Comparison of ENCODE assay signal across 10 cellular contexts in genomic region chr2:675460-675859, GRCh38. TPM values are rescaled to one million over a fixed set of nuclear protein-coding genes. Genes with fewer than 3 reads are reported as not detected.
A peak's percentile ranks its signal among the peaks of the same experiment; 100 is the strongest.
DNase-seq lines count a peak whose midpoint lies in the region; ATAC-seq, FAIRE-seq and TF ChIP-seq lines count a peak whose summit lies in the region.
"Had no signal": no experiment of that assay in that cellular context is flagged by ENCODE, and none has a peak within 500 bp of the region (broad histone marks: within the 10 kb centered on the region; RNA-seq: fewer than 3 reads in every experiment).

No MANE protein-coding gene starts in this region.

- no peak overlapping the region for H3K14ac ChIP-seq in neuronal stem cell (ENCODE audit: low read length)

- H3K18ac ChIP-seq in neuronal stem cell (ENCODE audit: low read length): no peak overlapping the region

- H4K8ac ChIP-seq in neuronal stem cell (ENCODE audit: low read depth, low read length): no peak overlapping the region

- H4K20me1 ChIP-seq in DND-41 (ENCODE audit: insufficient read depth, low read length) (peaks cover 49% of the 10 kb centered on the region), MM.1S (ENCODE audit: insufficient read depth, low read length) (no peaks in the 10 kb centered on the region)

- H3K4me3 ChIP-seq in DND-41 (ENCODE audit: low read depth in 1 of 2, low read length in 2 of 2) (peak overlapping the region in 1 of 2 experiments; percentile 78; a peak in 2 of 4 replicates), MM.1S (ENCODE audit: low read length) (peak overlapping the region; percentile 89; the same call in 1 of the 2 replicates), neuronal stem cell (ENCODE audit: low read length in 2 of 2) (peak overlapping the region; percentile 45 to 95)

- peaks cover 6% of the 10 kb centered on the region; the same call in 1 of the 2 replicates for H3F3A ChIP-seq in MM.1S (ENCODE audit: insufficient read depth, low read length)

- TF ChIP-seq CTCF in DND-41 (IDR thresholded peaks at IDR 0.05; ENCODE audit: borderline replicate concordance, extremely low read depth, low read length, poor library complexity, severe bottlenecking) (no peak), MM.1S (IDR thresholded peaks at IDR 0.05; ENCODE audit: low read length) (no peak)

- DNase-seq in DND-41: no peak
- no peak for DNase-seq in MM.1S
- peak; percentile 21 for DNase-seq in cerebellum (ENCODE audit: low spot score)
- no peak for DNase-seq in neuronal stem cell (ENCODE audit: low spot score)
- no peak for DNase-seq in frontal cortex (ENCODE audit: low spot score in 2 of 2)
- DNase-seq in NCI-H2227 (lab: John Stamatoyannopoulos, UW; ENCODE audit: unreplicated experiment): no peak
- no peak for DNase-seq in OCI-M2 (lab: John Stamatoyannopoulos, UW; ENCODE audit: unreplicated experiment)

- H3K4me1 ChIP-seq in DND-41 (ENCODE audit: insufficient read depth, low read length) (peaks cover 40% of the 10 kb centered on the region), MM.1S (ENCODE audit: low read length) (peaks cover 15% of the 10 kb centered on the region), neuronal stem cell (ENCODE audit: control insufficient read depth in 2 of 2, insufficient read depth in 1 of 2, low read depth in 1 of 2, low read length in 2 of 2) (peaks cover 7 to 14% of the 10 kb centered on the region in 2 donors)

- ATAC-seq in DND-41 (ENCODE audit: insufficient read depth, low read depth) (no peak), GM18873 (IDR thresholded peaks at IDR 0.05; ENCODE audit: low FRiP score, unreplicated experiment) (no peak)

- peak overlapping the region; percentile 91; the same call in 1 of the 2 replicates for H3K9ac ChIP-seq in DND-41 (ENCODE audit: low read depth, low read length)
- H3K9ac ChIP-seq in MM.1S (ENCODE audit: low read length): peak overlapping the region; percentile 58; the same call in 1 of the 2 replicates
- H3K9ac ChIP-seq in neuronal stem cell (ENCODE audit: low read depth, low read length, poor library complexity): peak overlapping the region; percentile 47

- H2BK12ac ChIP-seq in neuronal stem cell (ENCODE audit: low read length): no peak overlapping the region

- H3K9me3 ChIP-seq in DND-41 (ENCODE audit: insufficient read depth, low read length, severe bottlenecking): no peaks in the 10 kb centered on the region
- H3K9me3 ChIP-seq in MM.1S (replicated peaks; ENCODE audit: insufficient read depth, low read length): no peaks in the 10 kb centered on the region
- no peaks in the 10 kb centered on the region for H3K9me3 ChIP-seq in neuronal stem cell (replicated peaks in 1 of 2; ENCODE audit: control insufficient read depth in 2 of 2, insufficient read depth in 1 of 2, low read depth in 1 of 2, low read length in 2 of 2)
- H3K9me3 ChIP-seq: Peyer's patch had no signal

- H3K9me2 ChIP-seq in MM.1S (replicated peaks; ENCODE audit: insufficient read depth, low read length): no peaks in the 10 kb centered on the region

- H2BK15ac ChIP-seq in neuronal stem cell (ENCODE audit: low read length): no peak overlapping the region

- H3K27ac ChIP-seq in DND-41 (ENCODE audit: low read length): peak overlapping the region; percentile 47; the same call in 1 of the 2 replicates
- peak overlapping the region; percentile 68; the same call in 1 of the 2 replicates for H3K27ac ChIP-seq in MM.1S (ENCODE audit: low read length)
- no peak overlapping the region for H3K27ac ChIP-seq in neuronal stem cell (replicated peaks; ENCODE audit: low read length)

- no peak overlapping the region for H2BK5ac ChIP-seq in neuronal stem cell (ENCODE audit: low read length)

- no peak overlapping the region for H2AFZ ChIP-seq in DND-41 (ENCODE audit: low read depth, low read length)
- no peak overlapping the region for H2AFZ ChIP-seq in MM.1S (ENCODE audit: low read length)
- H2AFZ ChIP-seq in neuronal stem cell (ENCODE audit: low read length): no peak overlapping the region

- H3K27me3 ChIP-seq in DND-41 (ENCODE audit: insufficient read depth, low read length, poor library complexity): no peaks in the 10 kb centered on the region
- H3K27me3 ChIP-seq in MM.1S (replicated peaks; ENCODE audit: insufficient read depth, low read length): no peaks in the 10 kb centered on the region
- H3K27me3 ChIP-seq in neuronal stem cell (ENCODE audit: control insufficient read depth in 3 of 3, insufficient read depth in 3 of 3, low read depth in 1 of 3, low read length in 3 of 3): no peaks in the 10 kb centered on the region
- H3K27me3 ChIP-seq: Peyer's patch had no signal

- H2AK5ac ChIP-seq in neuronal stem cell (ENCODE audit: low read depth, low read length): no peak overlapping the region

- H4K91ac ChIP-seq in neuronal stem cell (ENCODE audit: low read depth, low read length, poor library complexity): no peak overlapping the region

- no peak overlapping the region for H3K4ac ChIP-seq in neuronal stem cell (ENCODE audit: low read length)

- H2BK120ac ChIP-seq in neuronal stem cell (ENCODE audit: low read depth, low read length): no peak overlapping the region

- peaks cover 16% of the 10 kb centered on the region for H3K79me1 ChIP-seq in neuronal stem cell (ENCODE audit: low read depth, low read length)

- H3K79me2 ChIP-seq in DND-41 (ENCODE audit: insufficient read depth, low read length) (peaks cover 71% of the 10 kb centered on the region), MM.1S (ENCODE audit: low read length) (peaks cover 39% of the 10 kb centered on the region)

- H3K36me3 ChIP-seq in DND-41 (ENCODE audit: insufficient read depth, low read length): peaks cover 52% of the 10 kb centered on the region
- peaks cover 6% of the 10 kb centered on the region; the same call in 1 of the 2 replicates for H3K36me3 ChIP-seq in MM.1S (replicated peaks; ENCODE audit: insufficient read depth, low read length)
- peaks cover 6 to 43% of the 10 kb centered on the region in 2 donors for H3K36me3 ChIP-seq in neuronal stem cell (replicated peaks in 1 of 2; ENCODE audit: control insufficient read depth in 2 of 2, insufficient read depth in 2 of 2, low read length in 2 of 2)

- peak overlapping the region; percentile 89 for H3K4me2 ChIP-seq in DND-41 (ENCODE audit: insufficient read depth, low read length)
- peak overlapping the region; percentile 66; the same call in 1 of the 2 replicates for H3K4me2 ChIP-seq in MM.1S (ENCODE audit: low read depth, low read length)
- H3K4me2 ChIP-seq in neuronal stem cell (ENCODE audit: insufficient read depth, low read length, poor library complexity, severe bottlenecking): no peak overlapping the region

- no CpG with 5 or more reads among the region's 9 CpGs for WGBS in neuronal stem cell (ENCODE audit: extremely low coverage in 2 of 2, insufficient read length in 2 of 2, insufficient replicate concordance in 1 of 2), 2 donors

- no peak for FAIRE-seq in frontal cortex (lab: Jason Lieb, UNC)
- FAIRE-seq: urothelium cell line had no signal

- no peak overlapping the region for H3K23ac ChIP-seq in neuronal stem cell (ENCODE audit: low read depth, low read length, poor library complexity)

RNA-seq across cellular contexts. Expression of gene TMEM18, which starts 1.7 kb away (rescaled TPM):
- total RNA-seq in cerebellum (24.9 TPM), frontal cortex (20.0 TPM)
- 33.2 TPM for polyA plus RNA-seq in neuronal stem cell (2013, experiment 1 of 2)
- 35.6 TPM for polyA plus RNA-seq in neuronal stem cell (2013, experiment 2 of 2)
